Comparison of ENCODE assay signal across 11 cellular contexts in the genomic region with DNA sequence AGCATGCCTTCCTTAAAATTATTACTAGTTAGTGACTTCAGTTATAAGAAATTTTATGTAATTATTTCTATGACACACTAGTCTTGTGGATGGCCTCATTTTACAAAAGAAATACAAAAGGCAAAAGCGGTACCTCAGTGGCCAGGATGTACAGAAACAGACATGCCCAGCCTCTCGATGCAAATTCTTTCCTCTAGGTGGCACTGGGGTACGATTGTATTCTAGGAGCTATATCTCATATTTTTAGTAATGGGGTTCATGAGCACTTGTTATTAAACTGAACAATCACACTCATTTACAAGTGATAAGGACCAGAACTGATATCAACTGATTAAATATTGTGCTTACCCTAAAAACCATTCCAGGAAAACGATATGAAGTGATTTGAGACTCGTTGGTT. TPM values are rescaled to one million over a fixed set of nuclear protein-coding genes. Genes with fewer than 3 reads are reported as not detected.
A peak's percentile ranks its signal among the peaks of the same experiment; 100 is the strongest.
DNase-seq lines count a peak whose midpoint lies in the region; ATAC-seq, FAIRE-seq and TF ChIP-seq lines count a peak whose summit lies in the region.
"Had no signal": no experiment of that assay in that cellular context is flagged by ENCODE, and none has a peak within 500 bp of the region (broad histone marks: within the 10 kb centered on the region; RNA-seq: fewer than 3 reads in every experiment).

No MANE protein-coding gene starts in this region.

- CTCF ChIA-PET in GM12878 (lab: Yijun Ruan, JAX), result interaction anchor here (1.0 to 9.1 kb wide), 17 partner anchors 7 to 900 kb away, joined by 3 to 121 read pairs (median 4); no protein-coding TSS in a partner anchor

- H3K4me2 ChIP-seq in GM12878 (ENCODE audit: control insufficient read depth, insufficient read depth), result no peak overlapping the region

- no peak overlapping the region for H2AFZ ChIP-seq in GM12878 (ENCODE audit: control insufficient read depth, low read depth, low read length)

- no peaks in the 10 kb centered on the region for H3K4me1 ChIP-seq in GM12878 (ENCODE audit: control insufficient read depth, insufficient read depth, low read length)

- no peak for TF ChIP-seq POLR2A in GM12878 (IDR thresholded peaks at IDR 0.05; ENCODE audit: low read depth, low read length)

- H3K36me3 ChIP-seq in GM12878 (ENCODE audit: control insufficient read depth in 2 of 2, insufficient read depth in 2 of 2, low read length in 1 of 2), result no peaks in the 10 kb centered on the region

- no peaks in the 10 kb centered on the region for H4K20me1 ChIP-seq in GM12878 (ENCODE audit: control insufficient read depth, insufficient read depth)

- H3K4me3 ChIP-seq in GM12878, result no peak overlapping the region

- intact Hi-C loops in GM12878 (cut with micrococcal nuclease; ENCODE audit: unreplicated experiment) (loop anchor here (1.0 kb wide), 1 partner anchor 21 kb away; no protein-coding TSS in a partner anchor), posterior cingulate gyrus (cut with DNase I) (no loop called here)

- H3K4me1 Mint-ChIP-seq in neural crest cell, result no peaks in the 10 kb centered on the region
- H3K4me1 Mint-ChIP-seq: B cell had no signal

- RAD21 ChIA-PET in GM12878 (lab: Charles Lee; ENCODE audit: unreplicated experiment), result interaction anchor here (0.8 to 3.0 kb wide), 5 partner anchors 13 to 721 kb away, joined by 3 to 24 read pairs (median 3); no protein-coding TSS in a partner anchor

- in situ Hi-C loops in KBM-7 (cut with MboI; ENCODE audit: low pct_unique_long_range_greater_than_20kb, low sequenced_read_pairs) (loop anchor here (25.0 kb wide), 1 partner anchor 446 kb away; no protein-coding TSS in a partner anchor), GM12878 (cut with MboI) (no loop called here)

- H3K36me3 Mint-ChIP-seq in neural crest cell (ENCODE audit: low read depth), result no peaks in the 10 kb centered on the region

- H3K27ac ChIP-seq in GM12878 (ENCODE audit: control insufficient read depth, insufficient read depth), result no peak overlapping the region

- ATAC-seq in GM12878, result peak; percentile 90
- no peak for ATAC-seq in GM21381 (IDR thresholded peaks at IDR 0.05; ENCODE audit: unreplicated experiment)

- SMC1A ChIA-PET in GM12878 (lab: Charles Lee; ENCODE audit: uncharacterized antibody, unreplicated experiment), result interaction anchor here (0.6 to 4.2 kb wide), 9 partner anchors 10 to 822 kb away, joined by 3 to 28 read pairs (median 4); no protein-coding TSS in a partner anchor

- H3K4me3 Mint-ChIP-seq in neural crest cell, result no peak overlapping the region
- H3K4me3 Mint-ChIP-seq: B cell had no signal

- peak; percentile 4 for DNase-seq in NCI-H1694 (lab: John Stamatoyannopoulos, UW)
- DNase-seq in NCI-H1694 treated with DMSO at 0.1 percent for 48 hours (lab: John Stamatoyannopoulos, UW), result no peak
- peak; percentile 27 for DNase-seq in KBM-7
- DNase-seq in GM12878 (ENCODE audit: low read depth, low spot score), result no peak
- DNase-seq in neural crest cell (ENCODE audit: low read depth, low spot score), result no peak
- no peak for DNase-seq in posterior cingulate gyrus
- DNase-seq in GF-D8 (lab: John Stamatoyannopoulos, UW), result no peak
- DNase-seq: NCI-H2081, retina had no signal

- TF ChIP-seq CTCF in GM12878 (IDR thresholded peaks at IDR 0.05 in 2 of 3, conservative IDR thresholded peaks at IDR 0.05 in 1 of 3; ENCODE audit: control insufficient read depth in 2 of 3, extremely low read depth in 1 of 3, insufficient read depth in 1 of 3, low read depth in 3 of 3, low read length in 3 of 3), result peak; percentile 43 to 56 (median 53)
- peak; percentile 56 for TF ChIP-seq CTCF in neural crest cell (conservative IDR thresholded peaks at IDR 0.05)

- POLR2A ChIA-PET in GM12878 (lab: Charles Lee), result interaction anchor here (0.5 to 0.7 kb wide), 2 partner anchors 21 to 84 kb away, joined by 3 to 4 read pairs; no protein-coding TSS in a partner anchor

- no peak overlapping the region for H3K9ac ChIP-seq in GM12878 (ENCODE audit: control insufficient read depth, insufficient read depth, low read length)

- H3K79me2 ChIP-seq in GM12878 (ENCODE audit: control insufficient read depth, insufficient read depth, low read length), result no peaks in the 10 kb centered on the region

- BruUV-seq in GM12878 (replicated peaks; lab: Mats Ljungman, UMichigan), result no TSS peak

- no peaks in the 10 kb centered on the region for H3K9me3 Mint-ChIP-seq in neural crest cell

- peaks cover 4% of the 10 kb centered on the region for H3K27me3 Mint-ChIP-seq in neural crest cell (ENCODE audit: low read depth)
- H3K27me3 Mint-ChIP-seq: B cell had no signal

- WGBS in GM12878 (ENCODE audit: insufficient coverage, insufficient replicate concordance, low lambda C conversion rate, missing lambda C conversion rate), result 41% methylated on average over 5 of the region's 5 CpGs

- H3K9me3 ChIP-seq in GM12878 (replicated peaks; ENCODE audit: control insufficient read depth, insufficient read depth, low read length), result no peaks in the 10 kb centered on the region

- FAIRE-seq in GM12878 (lab: Jason Lieb, UNC), result no peak

- H3K27ac Mint-ChIP-seq in neural crest cell (ENCODE audit: unreplicated experiment), result no peak overlapping the region
- H3K27ac Mint-ChIP-seq: B cell had no signal

- TF ChIP-seq RAD21 in GM12878 (IDR thresholded peaks at IDR 0.05; ENCODE audit: insufficient read depth, low read depth, low read length), result no peak

- H3K27me3 ChIP-seq in GM12878 (replicated peaks in 1 of 2; ENCODE audit: control insufficient read depth in 2 of 2, insufficient read depth in 2 of 2, low read length in 1 of 2), result no peaks in the 10 kb centered on the region

- TF ChIP-seq EP300 in GM12878 (IDR thresholded peaks at IDR 0.05; ENCODE audit: borderline replicate concordance in 1 of 2, control insufficient read depth in 1 of 2, low read depth in 2 of 2, low read length in 2 of 2), result no peak

TF ChIP-seq in GM12878, 131 proteins besides CTCF, POLR2A, EP300 and RAD21 (continues in another document):
- TF ChIP-seq TCF12 (IDR thresholded peaks at IDR 0.05; ENCODE audit: low read depth, low read length) (no peak), SUPT20H (IDR thresholded peaks at IDR 0.05; ENCODE audit: borderline replicate concordance, control insufficient read depth, low read depth, low read length) (no peak), ZNF592 (IDR thresholded peaks at IDR 0.05) (no peak), KDM1A (IDR thresholded peaks at IDR 0.05; ENCODE audit: borderline replicate concordance) (no peak), SMC3 (IDR thresholded peaks at IDR 0.05; ENCODE audit: borderline replicate concordance, low read length) (peak; percentile 53; the same call in 1 of the 2 replicates), TCF3 (IDR thresholded peaks at IDR 0.05; ENCODE audit: borderline replicate concordance, insufficient read depth, low read depth, low read length) (no peak), ZBED1 (IDR thresholded peaks at IDR 0.05; ENCODE audit: borderline replicate concordance) (no peak)

RNA-seq across cellular contexts. Expression of gene SOD2, which starts 59.8 kb away (rescaled TPM):
- 16.2 and 17.1 TPM in 2 replicates for total RNA-seq in GM12878 (2013; cell fraction: nucleolus; rRNA removed)
- total RNA-seq in GM12878 (2014; rRNA removed), result 39.8 and 40.5 TPM in 2 replicates
- 34.4 and 37.8 TPM in 2 replicates for total RNA-seq in GM12878 (2014; rRNA removed; fragmentation: Illumina TruSeq; extraction: Trizol)
- total RNA-seq in GM12878 (2021), result 46.4 and 50.5 TPM in 2 replicates
- polyA plus RNA-seq in GM12878 (2011; ENCODE audit: low read depth), result 21.0 TPM
- 42.3 and 43.8 TPM in 2 replicates for polyA plus RNA-seq in GM12878 (2011; rRNA removed)
- 35.0 and 38.5 TPM in 2 replicates for polyA plus RNA-seq in GM12878 (2011; cell fraction: cytosol; rRNA removed)
- 15.0 and 18.2 TPM in 2 replicates for polyA plus RNA-seq in GM12878 (2011; cell fraction: nucleus; rRNA removed)
- polyA plus RNA-seq in GM12878 (2012), result 26.9 and 27.8 TPM in 2 replicates
- polyA plus RNA-seq in GM12878 (2014; fragmentation: Illumina TruSeq; extraction: Trizol), result 33.3 and 44.2 TPM in 2 replicates
- 10 to 100 TPM; 12.1 to 20.9 TPM for polyA plus RNA-seq in GM12878 (2014; fragmentation: Nextera tagmentation; extraction: Ambion mirVana)
- polyA plus RNA-seq in GM12878 (2014; rRNA removed), result 36.2 and 37.7 TPM in 2 replicates
- 10 to 100 TPM; 48.6 to 55.8 TPM for polyA plus RNA-seq in GM12878 (2016; fragmentation: Nextera tagmentation; extraction: Ambion mirVana)
- polyA minus RNA-seq in GM12878 (2011; rRNA and poly(A)+ RNA removed), result 37.2 and 48.3 TPM in 2 replicates
- polyA minus RNA-seq in GM12878 (2011; cell fraction: cytosol; rRNA and poly(A)+ RNA removed), result 14.0 and 19.4 TPM in 2 replicates
- 6.9 and 11.0 TPM in 2 replicates for polyA minus RNA-seq in GM12878 (2011; cell fraction: nucleus; rRNA and poly(A)+ RNA removed)
- total RNA-seq in neural crest cell, result 91.9 and 96.7 TPM in 2 replicates

Comparison
In these comparisons a context has a peak if more than half of its experiments do, and no peak if none do; other contexts are left out.
1. DNase-seq: peak in NCI-H1694 (single experiment) and KBM-7 (single experiment); none in NCI-H1694 treated with DMSO at 0.1 percent for 48 hours (single experiment), GM12878 (single experiment), neural crest cell (single experiment), posterior cingulate gyrus (0 of 10) and GF-D8 (single experiment).